8 cellular contexts compared by ENCODE assay signal in genomic region chr19:35748106-35749020, GRCh38. TPM values are rescaled to one million over a fixed set of nuclear protein-coding genes. Genes with fewer than 3 reads are reported as not detected.
DNase-seq lines count a peak whose midpoint lies in the region; ATAC-seq and TF ChIP-seq lines count a peak whose summit lies in the region.

Gene LIN37, plus strand, starts transcription at chr19:35748576. Its CDS starts 149 bp downstream, at chr19:35748725.

- no peaks in the 10 kb centered on the region for H3K36me3 ChIP-seq in KMS-11 (ENCODE audit: insufficient read depth)
- H3K36me3 ChIP-seq in Peyer's patch: peaks cover 0 to 16% (median 0%) of the 10 kb centered on the region in 3 donors
- H3K36me3 ChIP-seq in esophagus muscularis mucosa: peaks cover 17 to 29% (median 23%) of the 10 kb centered on the region in 4 donors
- peaks cover 8 to 24% of the 10 kb centered on the region in 2 donors for H3K36me3 ChIP-seq in muscle layer of duodenum (ENCODE audit: control insufficient read depth in 1 of 2, insufficient read depth in 2 of 2, low read length in 2 of 2)

- H2AFZ ChIP-seq in KMS-11 (ENCODE audit: low read depth): peak within 1 kb of the TSS; percentile 71; the same call in 1 of the 2 replicates

- TF ChIP-seq CTCF in KMS-11 (conservative IDR thresholded peaks at IDR 0.05; ENCODE audit: low read depth, low read length): no peak
- TF ChIP-seq CTCF in Peyer's patch (IDR thresholded peaks at IDR 0.05): peak in 5 of 6 experiments; percentile 11 to 52 (median 43)
- peak in 2 of 3 experiments; percentile 12 to 44 for TF ChIP-seq CTCF in esophagus muscularis mucosa (IDR thresholded peaks at IDR 0.05)

- peaks cover 4% of the 10 kb centered on the region; the same call in 1 of the 2 replicates for H3K79me2 ChIP-seq in KMS-11 (ENCODE audit: insufficient read depth, low read depth)

- H3K9ac ChIP-seq in KMS-11: peak within 1 kb of the TSS; percentile 33; the same call in 1 of the 2 replicates

- H3K27ac Mint-ChIP-seq in activated T-cell treated with anti-CD3 and anti-CD28 coated beads, Interleukin-2, amount 50 U/mL, for 72 hours: peak within 1 kb of the TSS; percentile 88

- H3K4me1 ChIP-seq in KMS-11 (ENCODE audit: low read depth, poor library complexity, severe bottlenecking) (peaks cover 33% of the 10 kb centered on the region), Peyer's patch (peaks cover 3 to 37% (median 19%) of the 10 kb centered on the region in 4 donors), esophagus muscularis mucosa (peaks cover 36 to 63% (median 53%) of the 10 kb centered on the region in 4 donors), muscle layer of duodenum (ENCODE audit: control insufficient read depth in 1 of 2, insufficient read depth in 2 of 2, low read length in 2 of 2) (peaks cover 14 to 41% of the 10 kb centered on the region in 2 donors)

- no peaks in the 10 kb centered on the region for H3K36me3 Mint-ChIP-seq in activated T-cell treated with anti-CD3 and anti-CD28 coated beads, Interleukin-2, amount 50 U/mL, for 72 hours (ENCODE audit: insufficient read depth in 2 of 2)

- H3K4me2 ChIP-seq in KMS-11: peak within 1 kb of the TSS; percentile 64

- no peak for TF ChIP-seq EP300 in esophagus muscularis mucosa (IDR thresholded peaks at IDR 0.05)

- DNase-seq in DMS53 treated with DMSO at 0.1 percent for 48 hours (lab: John Stamatoyannopoulos, UW; ENCODE audit: unreplicated experiment): peak; percentile 99
- DNase-seq in Peyer's patch: peak; percentile 97 to 100 (median 100)
- peak; percentile 99 for DNase-seq in activated T-cell treated with anti-CD3 and anti-CD28 coated beads, Interleukin-2, amount 50 U/mL, for 72 hours
- peak; percentile 100 for DNase-seq in esophagus muscularis mucosa (ENCODE audit: extremely low spot score)
- DNase-seq in stimulated activated CD8-positive, alpha-beta memory T cell treated with anti-CD3 and anti-CD28 coated beads, Interleukin-7, amount 100 ng/mL, for 4 hours (ENCODE audit: low read depth in 2 of 2): peak; percentile 98 to 100

- H3K27me3 ChIP-seq in KMS-11 (ENCODE audit: insufficient read depth, low read depth) (no peaks in the 10 kb centered on the region), Peyer's patch (no peaks in the 10 kb centered on the region), esophagus muscularis mucosa (no peaks in the 10 kb centered on the region), muscle layer of duodenum (ENCODE audit: low read depth, low read length) (no peaks in the 10 kb centered on the region)

- H3K9me3 ChIP-seq in Peyer's patch: no peaks in the 10 kb centered on the region
- no peaks in the 10 kb centered on the region for H3K9me3 ChIP-seq in esophagus muscularis mucosa
- no peaks in the 10 kb centered on the region for H3K9me3 ChIP-seq in muscle layer of duodenum (ENCODE audit: control insufficient read depth in 1 of 2, low read length in 2 of 2)

- H4K20me1 ChIP-seq in KMS-11 (ENCODE audit: insufficient read depth): no peaks in the 10 kb centered on the region

- H3K9me3 Mint-ChIP-seq in activated T-cell treated with anti-CD3 and anti-CD28 coated beads, Interleukin-2, amount 50 U/mL, for 72 hours: no peaks in the 10 kb centered on the region

- H3K4me3 ChIP-seq in KMS-11 (IDR thresholded peaks at IDR 0.05; ENCODE audit: insufficient read depth, low read depth, low read length): peak within 1 kb of the TSS; percentile 51
- H3K4me3 ChIP-seq in Peyer's patch: peak within 1 kb of the TSS; percentile 69 to 96 (median 86)
- peak within 1 kb of the TSS; percentile 73 to 90 (median 82) for H3K4me3 ChIP-seq in esophagus muscularis mucosa
- H3K4me3 ChIP-seq in muscle layer of duodenum (ENCODE audit: low read depth in 1 of 2, low read length in 2 of 2): peak within 1 kb of the TSS; percentile 76 to 98

- H3K4me1 Mint-ChIP-seq in activated T-cell treated with anti-CD3 and anti-CD28 coated beads, Interleukin-2, amount 50 U/mL, for 72 hours (ENCODE audit: low read depth): peaks cover 54% of the 10 kb centered on the region

- peak; percentile 72 for ATAC-seq in GM21737 (IDR thresholded peaks at IDR 0.05; ENCODE audit: unreplicated experiment)
- ATAC-seq in activated T-cell treated with anti-CD3 and anti-CD28 coated beads, Interleukin-2, amount 50 U/mL, for 72 hours (replicated peaks in 1 of 2): peak; percentile 75 to 77

- WGBS in esophagus muscularis mucosa: under 1% methylated on average over 30 of the region's 45 CpGs

- TF ChIP-seq POLR2A in Peyer's patch (IDR thresholded peaks at IDR 0.05) (peak; percentile 68 to 87), esophagus muscularis mucosa (IDR thresholded peaks at IDR 0.05; ENCODE audit: low read depth) (peak; percentile 82)

- H3K27me3 Mint-ChIP-seq in activated T-cell treated with anti-CD3 and anti-CD28 coated beads, Interleukin-2, amount 50 U/mL, for 72 hours (ENCODE audit: low read depth): no peaks in the 10 kb centered on the region

- no peak within 1 kb of the TSS for H3K27ac ChIP-seq in KMS-11
- peak within 1 kb of the TSS; percentile 78 to 89 (median 82) for H3K27ac ChIP-seq in Peyer's patch
- peak within 1 kb of the TSS; percentile 83 to 91 (median 85) for H3K27ac ChIP-seq in esophagus muscularis mucosa (replicated peaks in 1 of 4)
- peak within 1 kb of the TSS; percentile 86 for H3K27ac ChIP-seq in muscle layer of duodenum (ENCODE audit: low read length)

- peak within 1 kb of the TSS; percentile 98 for H3K4me3 Mint-ChIP-seq in activated T-cell treated with anti-CD3 and anti-CD28 coated beads, Interleukin-2, amount 50 U/mL, for 72 hours

- intact Hi-C loops in esophagus muscularis mucosa (cut with DNase I): no loop called here

RNA-seq across cellular contexts. Expression of gene LIN37, which starts in this region (rescaled TPM):
- total RNA-seq in Peyer's patch (10 to 100 TPM; 11.6 to 30.5 (median 20.2) TPM), esophagus muscularis mucosa (10 to 100 TPM; 11.6 to 18.3 (median 15.6) TPM)
- 10 to 100 TPM; 11.4 to 14.3 TPM for total RNA-seq in activated T-cell treated with anti-CD3 and anti-CD28 coated beads, Interleukin-2, amount 50 U/mL, for 72 hours
